Comparison of ENCODE assay signal across 15 cellular contexts in genomic region chr2:140895378-140895777, GRCh38.
"Had no signal": no experiment of that assay in that cellular context is flagged by ENCODE, and none has a peak within 500 bp of the region (broad histone marks: within the 10 kb centered on the region; RNA-seq: fewer than 3 reads in every experiment).

No MANE protein-coding gene starts in this region.

- H3K4me3 ChIP-seq: breast epithelium, mucosa of descending colon, tibial nerve had no signal

- H3K4me1 ChIP-seq: breast epithelium, tibial nerve had no signal

- ATAC-seq: activated CD4-positive, alpha-beta T cell treated with anti-CD3 and anti-CD28 coated beads for 36 hours; left colon; mucosa of descending colon; naive thymus-derived CD8-positive, alpha-beta T cell; right cardiac atrium; stimulated activated naive B cell treated with anti-CD40 and anti-IgM and Interleukin-4, amounts not matched to agents 10 μg/mL and 1 μg/mL and 100 μg/mL, for 72 hours had no signal

- DNase-seq: activated CD4-positive, alpha-beta memory T cell treated with anti-CD3 and anti-CD28 coated beads, Interleukin-2, amount 10 ng/mL, durations not matched to agents 7 days and 5 days; activated CD4-positive, alpha-beta T cell treated with anti-CD3 and anti-CD28 coated beads for 36 hours; activated naive CD8-positive, alpha-beta T cell treated with anti-CD3 and anti-CD28 coated beads, Interleukin-2, amount 10 ng/mL, durations not matched to agents 7 days and 5 days; aorta; hypothalamus; left colon; mucosa of descending colon; naive thymus-derived CD8-positive, alpha-beta T cell; nucleus accumbens; right cardiac atrium; stimulated activated CD4-positive, alpha-beta T cell treated with anti-CD3 and anti-CD28 coated beads, Interleukin-2, amount 100 ng/mL, for 24 hours; stimulated activated naive B cell treated with anti-CD40 and anti-IgM and Interleukin-4, amounts not matched to agents 10 μg/mL and 1 μg/mL and 100 μg/mL, for 72 hours; T1000 had no signal

- H3K9me3 ChIP-seq: breast epithelium, mucosa of descending colon, tibial nerve had no signal

- H3K36me3 ChIP-seq: breast epithelium, tibial nerve had no signal

- H3K27ac ChIP-seq: breast epithelium, tibial nerve had no signal
